Comparison of ENCODE assay signal across 11 cellular contexts in genomic region chr7:120064565-120064964, GRCh38.
A peak's percentile ranks its signal among the peaks of the same experiment; 100 is the strongest.
DNase-seq lines count a peak whose midpoint lies in the region; ATAC-seq and TF ChIP-seq lines count a peak whose summit lies in the region.
"Had no signal": no experiment of that assay in that cellular context is flagged by ENCODE, and none has a peak within 500 bp of the region (broad histone marks: within the 10 kb centered on the region; RNA-seq: fewer than 3 reads in every experiment).

No MANE protein-coding gene starts in this region.

- TF ChIP-seq CTCF in HFFc6 (IDR thresholded peaks at IDR 0.05) (no peak), KMS-11 (conservative IDR thresholded peaks at IDR 0.05; ENCODE audit: low read depth, low read length) (no peak)

- no peak overlapping the region; the same call in 1 of the 2 replicates for H3K27ac Mint-ChIP-seq in HFFc6
- no peak overlapping the region for H3K27ac Mint-ChIP-seq in T-helper 2 cell treated with Interferon-gamma antibody and Interleukin-4, amounts not matched to agents 5 μg/mL and 100 μg/mL, for 36 hours
- H3K27ac Mint-ChIP-seq: activated naive CD4-positive, alpha-beta T cell treated with anti-CD3 and anti-CD28 coated beads, Interleukin-2, amount 50 U/mL, for 24 hours had no signal

- peak overlapping the region; percentile 67 for H3K4me2 ChIP-seq in KMS-11

- peak; percentile 24 for DNase-seq in HFFc6
- DNase-seq in myocyte (ENCODE audit: low read depth), result peak; percentile 95
- no peak for DNase-seq in T-helper 2 cell treated with Interferon-gamma antibody and Interleukin-4, amounts not matched to agents 5 μg/mL and 100 μg/mL, for 36 hours (ENCODE audit: low spot score)
- DNase-seq in NCI-H345 (lab: John Stamatoyannopoulos, UW), result no peak
- DNase-seq in RPMI8226, result no peak
- DNase-seq in NCI-H2171 treated with DMSO at 0.1 percent for 48 hours (lab: John Stamatoyannopoulos, UW), result no peak
- DNase-seq: T-helper 2 cell had no signal

- H3K4me1 Mint-ChIP-seq in HFFc6 (ENCODE audit: low read depth), result no peaks in the 10 kb centered on the region
- H3K4me1 Mint-ChIP-seq in T-helper 2 cell treated with Interferon-gamma antibody and Interleukin-4, amounts not matched to agents 5 μg/mL and 100 μg/mL, for 36 hours (ENCODE audit: low read depth), result no peaks in the 10 kb centered on the region
- H3K4me1 Mint-ChIP-seq: activated naive CD4-positive, alpha-beta T cell treated with anti-CD3 and anti-CD28 coated beads, Interleukin-2, amount 50 U/mL, for 24 hours had no signal

- no peaks in the 10 kb centered on the region for H4K20me1 ChIP-seq in KMS-11 (ENCODE audit: insufficient read depth)

- no peaks in the 10 kb centered on the region for H3K79me2 ChIP-seq in KMS-11 (ENCODE audit: insufficient read depth, low read depth)

- H3K9me3 Mint-ChIP-seq in HFFc6, result peaks cover 10% of the 10 kb centered on the region
- H3K9me3 Mint-ChIP-seq in T-helper 2 cell treated with Interferon-gamma antibody and Interleukin-4, amounts not matched to agents 5 μg/mL and 100 μg/mL, for 36 hours, result peaks cover 20% of the 10 kb centered on the region

- peak overlapping the region; percentile 25; the same call in 1 of the 2 replicates for H3K9ac ChIP-seq in KMS-11

- no peaks in the 10 kb centered on the region for H3K27me3 ChIP-seq in KMS-11 (ENCODE audit: insufficient read depth, low read depth)

- no peaks in the 10 kb centered on the region for H3K36me3 ChIP-seq in KMS-11 (ENCODE audit: insufficient read depth)

- H3K4me3 ChIP-seq in KMS-11 (IDR thresholded peaks at IDR 0.05; ENCODE audit: insufficient read depth, low read depth, low read length), result no peak overlapping the region

- no peak overlapping the region for H3K4me3 Mint-ChIP-seq in HFFc6
- no peak overlapping the region for H3K4me3 Mint-ChIP-seq in T-helper 2 cell treated with Interferon-gamma antibody and Interleukin-4, amounts not matched to agents 5 μg/mL and 100 μg/mL, for 36 hours
- H3K4me3 Mint-ChIP-seq: activated naive CD4-positive, alpha-beta T cell treated with anti-CD3 and anti-CD28 coated beads, Interleukin-2, amount 50 U/mL, for 24 hours had no signal

- peaks cover 69% of the 10 kb centered on the region for H3K4me1 ChIP-seq in KMS-11 (ENCODE audit: low read depth, poor library complexity, severe bottlenecking)

- peaks cover 6% of the 10 kb centered on the region; the same call in 1 of the 2 replicates for H3K27me3 Mint-ChIP-seq in HFFc6 (ENCODE audit: insufficient read depth)
- no peaks in the 10 kb centered on the region for H3K27me3 Mint-ChIP-seq in T-helper 2 cell treated with Interferon-gamma antibody and Interleukin-4, amounts not matched to agents 5 μg/mL and 100 μg/mL, for 36 hours (ENCODE audit: low read depth)
- H3K27me3 Mint-ChIP-seq: activated naive CD4-positive, alpha-beta T cell treated with anti-CD3 and anti-CD28 coated beads, Interleukin-2, amount 50 U/mL, for 24 hours had no signal

- no peaks in the 10 kb centered on the region; the same call in 1 of the 2 replicates for H3K36me3 Mint-ChIP-seq in HFFc6 (ENCODE audit: low read depth)
- no peaks in the 10 kb centered on the region for H3K36me3 Mint-ChIP-seq in T-helper 2 cell treated with Interferon-gamma antibody and Interleukin-4, amounts not matched to agents 5 μg/mL and 100 μg/mL, for 36 hours (ENCODE audit: low read depth)
- H3K36me3 Mint-ChIP-seq: activated naive CD4-positive, alpha-beta T cell treated with anti-CD3 and anti-CD28 coated beads, Interleukin-2, amount 50 U/mL, for 24 hours had no signal

- ATAC-seq in GM18861 (IDR thresholded peaks at IDR 0.05; ENCODE audit: unreplicated experiment), result peak; percentile 48
- ATAC-seq: esophagus mucosa had no signal

- peak overlapping the region; percentile 42 for H2AFZ ChIP-seq in KMS-11 (ENCODE audit: low read depth)

- peak overlapping the region; percentile 86 for H3K27ac ChIP-seq in KMS-11

Comparison
In these comparisons a context has a peak if more than half of its experiments do, and no peak if none do; other contexts are left out.
1. DNase-seq: peak in HFFc6 (single experiment) and myocyte (single experiment); none in T-helper 2 cell treated with Interferon-gamma antibody and Interleukin-4, amounts not matched to agents 5 μg/mL and 100 μg/mL, for 36 hours (single experiment), NCI-H345 (single experiment), RPMI8226 (single experiment) and NCI-H2171 treated with DMSO at 0.1 percent for 48 hours (single experiment).